In the genomic region with DNA sequence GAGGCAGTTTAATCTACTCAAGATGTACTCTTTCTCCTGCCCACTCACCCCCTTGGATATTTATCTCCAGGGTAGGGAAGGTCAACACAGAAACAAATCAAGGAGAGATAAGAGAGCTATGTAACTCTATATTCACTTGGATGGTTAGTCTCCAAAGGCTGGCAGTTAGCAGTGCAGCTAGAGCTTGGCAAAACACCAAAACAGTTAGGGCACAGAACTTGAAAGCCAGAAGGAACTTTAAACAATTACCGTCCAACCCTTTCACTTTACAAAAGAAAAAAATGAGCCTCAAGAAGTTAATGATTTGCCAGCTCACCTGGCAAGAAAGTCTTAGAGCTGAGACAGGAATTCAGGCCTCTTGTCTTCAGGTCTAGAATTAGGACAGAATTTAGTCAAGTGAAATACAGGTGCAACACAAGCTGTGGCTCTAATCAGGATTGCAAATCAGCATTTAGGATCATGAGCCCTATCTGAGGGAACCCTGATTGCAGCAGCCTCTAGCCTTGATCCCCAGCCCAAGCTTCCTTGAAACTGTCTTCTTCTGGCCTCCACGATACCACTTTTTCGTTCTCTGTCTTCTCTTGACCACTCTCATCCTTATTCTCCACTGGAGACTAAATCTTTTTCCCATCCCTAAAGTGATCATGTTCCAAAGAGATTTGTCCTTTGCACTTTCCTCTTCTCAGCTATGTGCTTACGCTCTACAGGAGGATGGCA, we compare ENCODE assay signal across 11 cellular contexts. TPM values are rescaled to one million over a fixed set of nuclear protein-coding genes. Genes with fewer than 3 reads are reported as not detected.
A peak's percentile ranks its signal among the peaks of the same experiment; 100 is the strongest.
DNase-seq lines count a peak whose midpoint lies in the region; ATAC-seq, FAIRE-seq and TF ChIP-seq lines count a peak whose summit lies in the region.
"Had no signal": no experiment of that assay in that cellular context is flagged by ENCODE, and none has a peak within 500 bp of the region (broad histone marks: within the 10 kb centered on the region; RNA-seq: fewer than 3 reads in every experiment).

No MANE protein-coding gene starts in this region.

- H3K9me3 ChIP-seq in right atrium auricular region (no peaks in the 10 kb centered on the region), lung (ENCODE audit: control insufficient read depth in 2 of 2, insufficient read depth in 1 of 2, low read length in 1 of 2) (no peaks in the 10 kb centered on the region), uterus (no peaks in the 10 kb centered on the region)
- H3K9me3 ChIP-seq: BE2C had no signal

- H3K27me3 ChIP-seq in right atrium auricular region (no peaks in the 10 kb centered on the region), lung (ENCODE audit: control insufficient read depth, insufficient read depth) (no peaks in the 10 kb centered on the region), uterus (no peaks in the 10 kb centered on the region)
- H3K27me3 ChIP-seq: BE2C had no signal

- ATAC-seq in Right ventricle myocardium superior (ENCODE audit: poor library complexity) (no peak), lung (ENCODE audit: insufficient read depth, low FRiP score) (peak; percentile 3)

- intact Hi-C loops in Right ventricle myocardium superior (cut with DNase I) = no loop called here
- intact Hi-C loops in uterus (cut with DNase I; ENCODE audit: low total_unique reads) = no loop called here

- in situ Hi-C loops in GM13976 (cut with MboI; ENCODE audit: low sequenced_read_pairs, unreplicated experiment) = no loop called here

- H3K36me3 ChIP-seq in right atrium auricular region (peaks cover 12% of the 10 kb centered on the region), lung (ENCODE audit: control insufficient read depth in 2 of 2, insufficient read depth in 2 of 2, low read length in 2 of 2) (peaks cover 0 to 13% of the 10 kb centered on the region in 2 donors), uterus (no peaks in the 10 kb centered on the region)
- H3K36me3 ChIP-seq: BE2C had no signal

- H3K4me3 ChIP-seq in right atrium auricular region (no peak overlapping the region), lung (no peak overlapping the region), uterus (no peak overlapping the region)

- no peak for TF ChIP-seq POLR2A in uterus (IDR thresholded peaks at IDR 0.05)

- WGBS in lung, 2 donors = 54 to 64% methylated on average over 4 of the region's 4 CpGs

- DNase-seq in right atrium auricular region (ENCODE audit: low spot score) (no peak), Right ventricle myocardium superior (no peak), RCC 7860 (ENCODE audit: low spot score) (peak; percentile 40), lung (ENCODE audit: low spot score) (peak; percentile 67), uterus (no peak), GOT3 (lab: John Stamatoyannopoulos, UW) (no peak), GM13976 (ENCODE audit: low spot score) (no peak), NCI-H526 (lab: John Stamatoyannopoulos, UW) (no peak)
- DNase-seq: activated T-cell treated with anti-CD3 and anti-CD28 coated beads for 4 hours, BE2C had no signal

- TF ChIP-seq CTCF in right atrium auricular region (IDR thresholded peaks at IDR 0.05) (no peak), lung (IDR thresholded peaks at IDR 0.05; ENCODE audit: control extremely low read depth, extremely low read depth) (no peak), uterus (IDR thresholded peaks at IDR 0.05) (no peak), GM13976 (IDR thresholded peaks at IDR 0.05; ENCODE audit: borderline replicate concordance, control extremely low read depth, extremely low read depth, insufficient read depth, missing control alignments) (no peak)

- FAIRE-seq in RCC 7860 (lab: Jason Lieb, UNC) = peak; percentile 27
- FAIRE-seq: endometrium had no signal

- H3K27ac ChIP-seq in right atrium auricular region (peak overlapping the region; percentile 91 to 92), lung (ENCODE audit: low read depth in 1 of 2, low read length in 1 of 2) (peak overlapping the region; percentile 69 to 93), uterus (peak overlapping the region; percentile 59 to 94)

- peaks cover 0 to 93% of the 10 kb centered on the region in 2 donors for H3K4me1 ChIP-seq in right atrium auricular region
- peaks cover 40 to 54% of the 10 kb centered on the region in 2 donors for H3K4me1 ChIP-seq in lung (ENCODE audit: control insufficient read depth in 2 of 2, insufficient read depth in 2 of 2, low read length in 2 of 2)
- H3K4me1 ChIP-seq in uterus = peaks cover 11 to 17% of the 10 kb centered on the region in 2 donors
- H3K4me1 ChIP-seq: BE2C had no signal

RNA-seq across cellular contexts. Expression of gene NEDD9, which starts 14.9 kb away (rescaled TPM):
- total RNA-seq in right atrium auricular region (10 to 100 TPM; 47.3 to 56.2 TPM), Right ventricle myocardium superior (23.7 TPM), lung (100 to 1,000 TPM; 149 to 158 TPM), uterus (10 to 100 TPM; 36.2 to 99.1 (median 70.2) TPM)
- 100 to 1,000 TPM in 1 of 2 donors, 10 to 100 TPM in 1; 28.2 to 101 TPM for polyA plus RNA-seq in lung

Comparison
In these comparisons a context has a peak if more than half of its experiments do, and no peak if none do; other contexts are left out.
1. DNase-seq: peak in RCC 7860 (single experiment) and lung (single experiment); none in right atrium auricular region (single experiment), Right ventricle myocardium superior (single experiment), uterus (0 of 2), GOT3 (single experiment), GM13976 (single experiment) and NCI-H526 (0 of 2).
2. Peak in every context shown above with its lines, with median percentiles within 50 percentile points of each other: H3K27ac ChIP-seq.